In genomic region chr12:1939745-1940607, GRCh38 we compare ENCODE assay signal across 8 cellular contexts. TPM values are rescaled to one million over a fixed set of nuclear protein-coding genes. Genes with fewer than 3 reads are reported as not detected.
A peak's percentile ranks its signal among the peaks of the same experiment; 100 is the strongest.
DNase-seq lines count a peak whose midpoint lies in the region; ATAC-seq and TF ChIP-seq lines count a peak whose summit lies in the region.

No MANE protein-coding gene starts in this region.

- H2BK15ac ChIP-seq in IMR-90 (ENCODE audit: low read depth, low read length): no peak overlapping the region

- no peak overlapping the region for H2BK5ac ChIP-seq in IMR-90 (ENCODE audit: low read depth, low read length, poor library complexity, severe bottlenecking)

- H3K4ac ChIP-seq in IMR-90 (ENCODE audit: low read depth, low read length): peak overlapping the region; percentile 10; the same call in 1 of the 2 replicates

- peak overlapping the region; percentile 39 for H2AK9ac ChIP-seq in IMR-90 (replicated peaks; ENCODE audit: low read depth, low read length, poor library complexity)

- peaks cover 12% of the 10 kb centered on the region for H3K4me1 ChIP-seq in IMR-90 (ENCODE audit: control insufficient read depth, insufficient read depth, low read length)

- peak; percentile 83 for ATAC-seq in IMR-90 (ENCODE audit: low read depth)
- ATAC-seq in stimulated activated naive B cell treated with anti-CD40 and anti-IgM and Interleukin-4, amounts not matched to agents 10 μg/mL and 1 μg/mL and 100 μg/mL, for 72 hours (replicated peaks): peak; percentile 95 to 96

- peaks cover 0 to 3% of the 10 kb centered on the region in 2 experiments; a peak in 1 of 4 replicates for H3K79me1 ChIP-seq in IMR-90 (ENCODE audit: low read depth in 1 of 2, low read length in 2 of 2)

- H3K4me3 ChIP-seq in IMR-90 (ENCODE audit: insufficient read depth, low read depth, low read length): no peak overlapping the region

- TF ChIP-seq POLR2A in IMR-90 (IDR thresholded peaks at IDR 0.05; ENCODE audit: low read depth, low read length): no peak

- DNase-seq in GM03348 (ENCODE audit: low spot score) (peak; percentile 90), IMR-90 (peak; percentile 78), RKO (ENCODE audit: low spot score) (peak; percentile 75), fibroblast of peridontal ligament (ENCODE audit: extremely low read depth) (peak; percentile 86), OCI-M2 (lab: John Stamatoyannopoulos, UW; ENCODE audit: unreplicated experiment) (no peak)
- peak; percentile 73 to 91 for DNase-seq in activated T-helper 1 cell treated with anti-CD3 and anti-CD28 coated beads, Interleukin-2, amount 50 U/mL, for 16 hours (ENCODE audit: low read depth in 1 of 2, low spot score in 1 of 2)
- peak; percentile 67 for DNase-seq in stimulated activated naive B cell treated with anti-CD40 and anti-IgM and Interleukin-4, amounts not matched to agents 10 μg/mL and 1 μg/mL and 100 μg/mL, for 72 hours

- CTCF ChIA-PET in IMR-90 (lab: Yijun Ruan, JAX): interaction anchor here (0.6 to 1.7 kb wide), 20 partner anchors 9 to 643 kb away, joined by 3 to 16 read pairs (median 4); no protein-coding TSS in a partner anchor

- no TSS peak for BruUV-seq in IMR-90 (replicated peaks; lab: Mats Ljungman, UMichigan)

- H3K23ac ChIP-seq in IMR-90 (ENCODE audit: low read depth, low read length): no peak overlapping the region

- no peak overlapping the region for H3K18ac ChIP-seq in IMR-90 (ENCODE audit: low read depth, low read length)

- intact Hi-C loops in IMR-90 (cut with micrococcal nuclease): loop anchor here (1.0 to 10.0 kb wide), 4 partner anchors 140 to 345 kb away; no protein-coding TSS in a partner anchor

- H2AK5ac ChIP-seq in IMR-90 (ENCODE audit: low read depth, low read length): peak overlapping the region; percentile 87; the same call in 1 of the 2 replicates

- POLR2A ChIA-PET in IMR-90 (lab: Charles Lee; ENCODE audit: unreplicated experiment): no interaction called here

- peak overlapping the region in 2 of 3 experiments; percentile 7 to 37 for H3K4me3 Mint-ChIP-seq in nephron
- no peak overlapping the region for H3K4me3 Mint-ChIP-seq in stimulated activated naive B cell treated with anti-CD40 and anti-IgM and Interleukin-4, amounts not matched to agents 10 μg/mL and 1 μg/mL and 100 μg/mL, for 72 hours

- H2BK20ac ChIP-seq in IMR-90 (ENCODE audit: low read depth, low read length): no peak overlapping the region

- peak overlapping the region; percentile 62 for H4K5ac ChIP-seq in IMR-90 (ENCODE audit: low read depth, low read length)

- no peaks in the 10 kb centered on the region for H3K9me3 ChIP-seq in IMR-90 (ENCODE audit: control insufficient read depth, insufficient read depth, low read length)

- dilution Hi-C loops in IMR-90 (cut with HindIII; ENCODE audit: low sequenced_read_pairs, unreplicated experiment): no loop called here

- H3K56ac ChIP-seq in IMR-90 (ENCODE audit: extremely low read depth, insufficient read depth, low read length): peak overlapping the region; percentile 7; the same call in 1 of the 2 replicates

- H3K9me3 Mint-ChIP-seq in nephron: peaks cover 19% of the 10 kb centered on the region
- no peaks in the 10 kb centered on the region for H3K9me3 Mint-ChIP-seq in stimulated activated naive B cell treated with anti-CD40 and anti-IgM and Interleukin-4, amounts not matched to agents 10 μg/mL and 1 μg/mL and 100 μg/mL, for 72 hours

- H4K91ac ChIP-seq in IMR-90 (ENCODE audit: insufficient read depth, low read depth, low read length): peak overlapping the region; percentile 39; the same call in 1 of the 2 replicates

- 0% methylated on average over 1 of the region's 17 CpGs; no CpG with 5 or more reads in 1 of the 2 experiments for WGBS in IMR-90 (ENCODE audit: extremely low coverage in 2 of 2, insufficient read length in 1 of 2), 2 experiments

- H3K27me3 Mint-ChIP-seq in nephron (ENCODE audit: low read depth): no peaks in the 10 kb centered on the region
- no peaks in the 10 kb centered on the region for H3K27me3 Mint-ChIP-seq in stimulated activated naive B cell treated with anti-CD40 and anti-IgM and Interleukin-4, amounts not matched to agents 10 μg/mL and 1 μg/mL and 100 μg/mL, for 72 hours

- H3K27me3 ChIP-seq in IMR-90 (ENCODE audit: control insufficient read depth, insufficient read depth, low read length): no peaks in the 10 kb centered on the region

- H3K9ac ChIP-seq in IMR-90 (ENCODE audit: low read depth, low read length): peak overlapping the region; percentile 52

- 0 out of 2 replicates have a peak overlapping the region, but pooled peaks have one; percentile 16 for H3K14ac ChIP-seq in IMR-90 (replicated peaks; ENCODE audit: low read depth, low read length)

- peak overlapping the region; percentile 69 for H2AFZ ChIP-seq in IMR-90 (replicated peaks; ENCODE audit: low read length, poor library complexity)

- peaks cover 47% of the 10 kb centered on the region for H3K36me3 Mint-ChIP-seq in nephron (ENCODE audit: low read depth)
- peaks cover 16 to 47% of the 10 kb centered on the region in 2 donors for H3K36me3 Mint-ChIP-seq in stimulated activated naive B cell treated with anti-CD40 and anti-IgM and Interleukin-4, amounts not matched to agents 10 μg/mL and 1 μg/mL and 100 μg/mL, for 72 hours

- TF ChIP-seq CTCF in IMR-90 (conservative IDR thresholded peaks at IDR 0.05; ENCODE audit: low read depth, low read length): peak; percentile 97
- peak; percentile 94 to 96 (median 95) for TF ChIP-seq CTCF in nephron (IDR thresholded peaks at IDR 0.05; ENCODE audit: unreplicated experiment in 3 of 3)

- H3K27ac Mint-ChIP-seq in nephron: peak overlapping the region; percentile 3 to 12 (median 7)
- H3K27ac Mint-ChIP-seq in stimulated activated naive B cell treated with anti-CD40 and anti-IgM and Interleukin-4, amounts not matched to agents 10 μg/mL and 1 μg/mL and 100 μg/mL, for 72 hours: no peak overlapping the region

- TF ChIP-seq RAD21 in IMR-90 (IDR thresholded peaks at IDR 0.05; ENCODE audit: low read length): peak; percentile 93

- peaks cover 2% of the 10 kb centered on the region; the same call in 1 of the 2 replicates for H4K20me1 ChIP-seq in IMR-90 (ENCODE audit: insufficient read depth, low read length)

- no peak overlapping the region for H3K4me2 ChIP-seq in IMR-90 (ENCODE audit: low read depth, low read length)

- H3K9me1 ChIP-seq in IMR-90 (ENCODE audit: insufficient read depth, low read length): peaks cover 2% of the 10 kb centered on the region; the same call in 1 of the 2 replicates

- H4K8ac ChIP-seq in IMR-90 (ENCODE audit: low read depth in 2 of 2, low read length in 2 of 2): peak overlapping the region in 1 of 2 experiments; percentile 28; a peak in 1 of 4 replicates

- in situ Hi-C loops in IMR-90 (cut with MboI; ENCODE audit: low sequenced_read_pairs): loop anchor here (5.0 kb wide), 2 partner anchors 148 to 293 kb away; no protein-coding TSS in a partner anchor

- peaks cover 12% of the 10 kb centered on the region for H3K36me3 ChIP-seq in IMR-90 (ENCODE audit: control insufficient read depth, insufficient read depth, low read length)

- H3K27ac ChIP-seq in IMR-90 (ENCODE audit: insufficient read depth, low read length): no peak overlapping the region

- 0 out of 2 replicates have a peak overlapping the region, but pooled peaks have one; percentile 22 for H2BK120ac ChIP-seq in IMR-90 (ENCODE audit: low read depth, low read length)

- peaks cover 20% of the 10 kb centered on the region for H3K4me1 Mint-ChIP-seq in nephron
- peaks cover 0 to 8% of the 10 kb centered on the region in 2 donors for H3K4me1 Mint-ChIP-seq in stimulated activated naive B cell treated with anti-CD40 and anti-IgM and Interleukin-4, amounts not matched to agents 10 μg/mL and 1 μg/mL and 100 μg/mL, for 72 hours

TF ChIP-seq in IMR-90, 13 proteins besides CTCF, POLR2A, EP300 and RAD21:
- peak; percentile 96 for TF ChIP-seq SMC3 (IDR thresholded peaks at IDR 0.05; ENCODE audit: low read depth, low read length)
- TF ChIP-seq ELK1 (IDR thresholded peaks at IDR 0.05; ENCODE audit: borderline replicate concordance, low read depth, low read length): no peak
- TF ChIP-seq MAFK (IDR thresholded peaks at IDR 0.05; ENCODE audit: low read depth, low read length): no peak
- TF ChIP-seq MAZ (IDR thresholded peaks at IDR 0.05; ENCODE audit: borderline replicate concordance, low read depth, low read length): no peak
- no peak for TF ChIP-seq BHLHE40 (IDR thresholded peaks at IDR 0.05; ENCODE audit: low read depth, low read length)
TF ChIP-seq in IMR-90: peak in this region for 1.

RNA-seq across cellular contexts. Expression of gene CACNA2D4, which starts 21.5 kb away (rescaled TPM):
- 0.18 and 0.28 TPM in 2 replicates for total RNA-seq in IMR-90 (2012; rRNA removed)
- polyA plus RNA-seq in IMR-90 (2012; rRNA removed): 0.22 and 0.65 TPM in 2 replicates
- 0.41 and 0.58 TPM in 2 replicates for polyA plus RNA-seq in IMR-90 (2012; cell fraction: cytosol; rRNA removed)
- 1.8 and 3.6 TPM in 2 replicates for polyA plus RNA-seq in IMR-90 (2012; cell fraction: nucleus; rRNA removed; ENCODE audit: low replicate concordance)

Comparison
In these comparisons a context has a peak if more than half of its experiments do, and no peak if none do; other contexts are left out.
1. H3K4me3 Mint-ChIP-seq: peak in nephron (2 of 3); none in stimulated activated naive B cell treated with anti-CD40 and anti-IgM and Interleukin-4, amounts not matched to agents 10 μg/mL and 1 μg/mL and 100 μg/mL, for 72 hours (0 of 2).